In the genomic region with DNA sequence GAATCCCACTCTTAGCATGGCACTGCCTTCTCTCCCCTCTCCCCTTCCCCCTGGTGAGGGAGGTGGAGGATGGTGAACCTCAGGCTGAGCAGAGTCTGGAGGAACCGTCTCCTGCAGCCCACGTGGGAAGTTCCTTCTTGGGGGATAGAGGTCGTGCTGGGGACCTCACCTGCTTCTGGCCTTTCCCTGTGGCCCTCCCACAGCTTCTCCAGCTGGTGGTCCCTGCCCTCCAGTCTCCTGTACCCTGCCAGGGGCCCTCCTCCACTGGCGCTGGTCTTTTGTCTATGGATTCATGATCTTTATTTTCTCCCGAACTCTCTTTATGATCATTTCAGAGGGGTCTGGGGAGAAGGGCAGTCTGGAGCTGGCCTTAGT, we compare ENCODE assay signal across 12 cellular contexts. TPM values are rescaled to one million over a fixed set of nuclear protein-coding genes. Genes with fewer than 3 reads are reported as not detected.
DNase-seq lines count a peak whose midpoint lies in the region; ATAC-seq and TF ChIP-seq lines count a peak whose summit lies in the region.
"Had no signal": no experiment of that assay in that cellular context is flagged by ENCODE, and none has a peak within 500 bp of the region (broad histone marks: within the 10 kb centered on the region; RNA-seq: fewer than 3 reads in every experiment).

No MANE protein-coding gene starts in this region.

- H3K4me3 Mint-ChIP-seq in CD14-positive monocyte (peak overlapping the region; percentile 69 to 81), progenitor cell of endocrine pancreas (ENCODE audit: low read depth) (peak overlapping the region; percentile 35)
- H3K4me3 Mint-ChIP-seq: activated naive CD8-positive, alpha-beta T cell had no signal

- H3K4me1 Mint-ChIP-seq in CD14-positive monocyte (peaks cover 46% of the 10 kb centered on the region), progenitor cell of endocrine pancreas (ENCODE audit: low read depth) (peaks cover 2% of the 10 kb centered on the region)

- DNase-seq in CD14-positive monocyte (ENCODE audit: low spot score) (no peak), Panc1 (ENCODE audit: low read depth, low spot score) (no peak), epithelial cell of proximal tubule (ENCODE audit: low read depth) (no peak), progenitor cell of endocrine pancreas (ENCODE audit: low spot score, unreplicated experiment) (no peak), NCI-H146 treated with DMSO at 0.1 percent for 48 hours (lab: John Stamatoyannopoulos, UW; ENCODE audit: unreplicated experiment) (no peak), NCI-H510A treated with DMSO at 0.1 percent for 48 hours (lab: John Stamatoyannopoulos, UW) (no peak), HAP-1 (ENCODE audit: low spot score in 2 of 2) (no peak), thyroid gland (no peak)
- DNase-seq: CD4-positive, CD25-positive, alpha-beta regulatory T cell; GF-D8; MG63 had no signal

- H3K4me3 ChIP-seq in Panc1 (ENCODE audit: low read depth in 2 of 2, low read length in 2 of 2) (peak overlapping the region; percentile 27 to 36; a peak in 2 of 4 replicates), epithelial cell of proximal tubule (ENCODE audit: low read depth, low read length) (peak overlapping the region; percentile 48), HAP-1 (no peak overlapping the region), thyroid gland (replicated peaks in 1 of 3) (no peak overlapping the region)
- H3K4me3 ChIP-seq: MG63 had no signal

- H3K27me3 Mint-ChIP-seq in CD14-positive monocyte (ENCODE audit: low read depth in 3 of 3), result peaks cover 34 to 48% (median 46%) of the 10 kb centered on the region in 3 donors
- peaks cover 47% of the 10 kb centered on the region for H3K27me3 Mint-ChIP-seq in progenitor cell of endocrine pancreas

- H3K27ac Mint-ChIP-seq in CD14-positive monocyte, result peak overlapping the region in 3 of 7 donors; percentile 19 to 71 (median 38)
- no peak overlapping the region for H3K27ac Mint-ChIP-seq in progenitor cell of endocrine pancreas
- H3K27ac Mint-ChIP-seq: activated naive CD8-positive, alpha-beta T cell; CD4-positive, CD25-positive, alpha-beta regulatory T cell had no signal

- POLR2A ChIA-PET in Panc1 (lab: Charles Lee), result interaction anchor here (0.7 kb wide), 1 partner anchor 397 kb away, joined by 3 read pairs; no protein-coding TSS in a partner anchor

- BruUV-seq in Panc1 (replicated peaks; lab: Mats Ljungman, UMichigan), result no TSS peak

- intact Hi-C loops in CD14-positive monocyte (cut with micrococcal nuclease), result no loop called here
- intact Hi-C loops in Panc1 (cut with micrococcal nuclease; ENCODE audit: unreplicated experiment), result no loop called here
- intact Hi-C loops in thyroid gland (cut with DNase I), result no loop called here

- CTCF ChIA-PET in Panc1 (lab: Charles Lee), result no interaction called here

- TF ChIP-seq CTCF in CD14-positive monocyte (IDR thresholded peaks at IDR 0.05) (no peak), Panc1 (IDR thresholded peaks at IDR 0.05) (no peak), epithelial cell of proximal tubule (conservative IDR thresholded peaks at IDR 0.05; ENCODE audit: low read depth, low read length) (no peak), progenitor cell of endocrine pancreas (IDR thresholded peaks at IDR 0.05; ENCODE audit: unreplicated experiment) (no peak), thyroid gland (IDR thresholded peaks at IDR 0.05) (no peak)

- H3K9me3 ChIP-seq in Panc1 (ENCODE audit: control insufficient read depth, insufficient read depth, low read depth, low read length), result no peaks in the 10 kb centered on the region
- no peaks in the 10 kb centered on the region for H3K9me3 ChIP-seq in HAP-1
- no peaks in the 10 kb centered on the region for H3K9me3 ChIP-seq in thyroid gland
- H3K9me3 ChIP-seq: MG63 had no signal

- no peaks in the 10 kb centered on the region for H3K4me1 ChIP-seq in Panc1 (ENCODE audit: control insufficient read depth, insufficient read depth, low read length)
- peaks cover 4% of the 10 kb centered on the region for H3K4me1 ChIP-seq in HAP-1
- peaks cover 7 to 19% of the 10 kb centered on the region in 2 donors for H3K4me1 ChIP-seq in thyroid gland

- H3K27ac ChIP-seq in Panc1 (ENCODE audit: low read length), result no peak overlapping the region
- H3K27ac ChIP-seq in thyroid gland, result no peak overlapping the region

- H3K9me3 Mint-ChIP-seq in CD14-positive monocyte (peaks cover 0 to 3% (median 0%) of the 10 kb centered on the region in 7 donors), progenitor cell of endocrine pancreas (ENCODE audit: low read depth) (peaks cover 6% of the 10 kb centered on the region)

- in situ Hi-C loops in Panc1 (cut with HindIII; ENCODE audit: low pct_unique_long_range_greater_than_20kb, low sequenced_read_pairs) (no loop called here), HAP-1 (cut with MboI; ENCODE audit: low sequenced_read_pairs) (no loop called here)

- 33 to 36% methylated on average over 5 of the region's 5 CpGs for WGBS in thyroid gland, 2 donors

- no peaks in the 10 kb centered on the region for H3K27me3 ChIP-seq in Panc1 (ENCODE audit: control insufficient read depth, insufficient read depth, low read length)
- no peaks in the 10 kb centered on the region for H3K27me3 ChIP-seq in HAP-1 (ENCODE audit: low read depth)
- H3K27me3 ChIP-seq in thyroid gland, result no peaks in the 10 kb centered on the region
- H3K27me3 ChIP-seq: MG63 had no signal

- H3K36me3 ChIP-seq in Panc1 (ENCODE audit: control insufficient read depth, insufficient read depth, low read length) (no peaks in the 10 kb centered on the region), HAP-1 (replicated peaks) (no peaks in the 10 kb centered on the region), thyroid gland (no peaks in the 10 kb centered on the region)
- H3K36me3 ChIP-seq: MG63 had no signal

- H3K36me3 Mint-ChIP-seq in CD14-positive monocyte (peaks cover 0 to 6% of the 10 kb centered on the region in 2 donors), progenitor cell of endocrine pancreas (ENCODE audit: insufficient read depth) (peaks cover 3% of the 10 kb centered on the region)
- H3K36me3 Mint-ChIP-seq: activated naive CD8-positive, alpha-beta T cell; CD4-positive, CD25-positive, alpha-beta regulatory T cell had no signal

- no peak for TF ChIP-seq POLR2A in thyroid gland (IDR thresholded peaks at IDR 0.05)

- no peak for ATAC-seq in Panc1

RNA-seq across cellular contexts. Expression of a gene that starts 9.0 kb away (rescaled TPM):
- polyA plus RNA-seq in CD14-positive monocyte, result 1 to 10 TPM in 1 of 2 donors, under 1 TPM in 1; 0.91 to 2.0 TPM
- total RNA-seq in Panc1 (2021; ENCODE audit: unreplicated experiment) (105 TPM), epithelial cell of proximal tubule (56.1 and 64.1 TPM in 2 replicates), progenitor cell of endocrine pancreas (227 and 238 TPM in 2 replicates), thyroid gland (100 to 1,000 TPM in 2 of 4 donors, 10 to 100 TPM in 2; 66.2 to 111 (median 90.0) TPM)
- polyA plus RNA-seq in Panc1 (2012; ENCODE audit: insufficient read length), result 102 TPM

RNA-seq across cellular contexts. Expression of a gene that starts 12.3 kb away (rescaled TPM):
- under 1 TPM; 0.52 to 0.57 TPM for polyA plus RNA-seq in CD14-positive monocyte
- total RNA-seq in Panc1 (2021; ENCODE audit: unreplicated experiment), result 2.9 TPM
- polyA plus RNA-seq in Panc1 (2012; ENCODE audit: insufficient read length), result 0.62 TPM
- total RNA-seq in epithelial cell of proximal tubule, result 0.29 TPM in 1 of 2 replicates, not detected in the other
- total RNA-seq in progenitor cell of endocrine pancreas, result 2.4 and 3.5 TPM in 2 replicates
- total RNA-seq in thyroid gland, result under 1 TPM in 3 of 4 donors, not detected in 1; 0.22 to 0.81 (median 0.33) TPM

Comparison
In these comparisons a context has a peak if more than half of its experiments do, and no peak if none do; other contexts are left out.
1. H3K4me3 ChIP-seq: peak in Panc1 (2 of 2) and epithelial cell of proximal tubule (single experiment); none in HAP-1 (single experiment) and thyroid gland (0 of 3).